Comparison of ENCODE assay signal across 1 cellular context in genomic region chr2:11122380-11122779, GRCh38.
TF ChIP-seq lines count a peak whose summit lies in the region.

No MANE protein-coding gene starts in this region.

TF ChIP-seq in K562, 482 proteins besides CTCF, POLR2A, EP300 and RAD21 (continued from another document and continues in another):
- TF ChIP-seq GTF2B (IDR thresholded peaks at IDR 0.05; ENCODE audit: extremely low read depth, insufficient read length), result no peak
- no peak for TF ChIP-seq SETDB1 (IDR thresholded peaks at IDR 0.05; ENCODE audit: low read length)
- TF ChIP-seq NEUROD1 (IDR thresholded peaks at IDR 0.05; ENCODE audit: borderline replicate concordance, low read depth, low read length, partially characterized antibody), result no peak
- peak; percentile 72 for TF ChIP-seq ZNF354B (CRISPR knock-in tag; IDR thresholded peaks at IDR 0.05)
- no peak for TF ChIP-seq CTBP1 (IDR thresholded peaks at IDR 0.05; ENCODE audit: borderline replicate concordance)
- peak; percentile 90; the same call in 1 of the 2 replicates for TF ChIP-seq ZNF395 (CRISPR knock-in tag; IDR thresholded peaks at IDR 0.05)
- TF ChIP-seq ZBTB33 (CRISPR knock-in tag; IDR thresholded peaks at IDR 0.05), result no peak
- no peak for TF ChIP-seq SRSF1 (IDR thresholded peaks at IDR 0.05; ENCODE audit: low read depth, low read length)
- no peak for TF ChIP-seq MBD1 (CRISPR knock-in tag; IDR thresholded peaks at IDR 0.05)
- TF ChIP-seq KDM4B (IDR thresholded peaks at IDR 0.05; ENCODE audit: borderline replicate concordance in 2 of 2, low read depth in 1 of 2), result no peak
- TF ChIP-seq ZEB2 (IDR thresholded peaks at IDR 0.05), result no peak
- no peak for TF ChIP-seq ZNF280B (CRISPR knock-in tag; IDR thresholded peaks at IDR 0.05)
- TF ChIP-seq ZBTB2 (IDR thresholded peaks at IDR 0.05), result no peak
- TF ChIP-seq PTTG1 (tag; IDR thresholded peaks at IDR 0.05; ENCODE audit: low read depth), result peak; percentile 68
- TF ChIP-seq DIDO1 (tag; IDR thresholded peaks at IDR 0.05; ENCODE audit: low read depth), result peak; percentile 47; the same call in 1 of the 2 replicates
- no peak for TF ChIP-seq RAD51 (IDR thresholded peaks at IDR 0.05; ENCODE audit: borderline replicate concordance, low read depth)
- TF ChIP-seq ZFP36 (IDR thresholded peaks at IDR 0.05; ENCODE audit: low read depth, low read length, partially characterized antibody), result no peak
- TF ChIP-seq MCM2 (IDR thresholded peaks at IDR 0.05; ENCODE audit: low read depth), result no peak
- no peak for TF ChIP-seq GATAD2A (IDR thresholded peaks at IDR 0.05)
- no peak for TF ChIP-seq RUNX1 (IDR thresholded peaks at IDR 0.05; ENCODE audit: low read depth)
- no peak for TF ChIP-seq PHB2 (IDR thresholded peaks at IDR 0.05; ENCODE audit: low read depth)
- TF ChIP-seq CBX8 (IDR thresholded peaks at IDR 0.05; ENCODE audit: borderline replicate concordance, extremely low read depth, low read depth, low read length, poor library complexity, severe bottlenecking), result no peak
- no peak for TF ChIP-seq NCOA2 (IDR thresholded peaks at IDR 0.05; ENCODE audit: partially characterized antibody in 2 of 2)
- no peak for TF ChIP-seq PBX2 (CRISPR knock-in tag; IDR thresholded peaks at IDR 0.05; ENCODE audit: low read depth)
- no peak for TF ChIP-seq PBX2 (tag; conservative IDR thresholded peaks at IDR 0.05; ENCODE audit: low read depth)
- TF ChIP-seq TRIM28 (IDR thresholded peaks at IDR 0.05), result no peak
- TF ChIP-seq NFE2L1 (tag; IDR thresholded peaks at IDR 0.05; ENCODE audit: borderline replicate concordance, low read depth), result no peak
- TF ChIP-seq CHAMP1 (IDR thresholded peaks at IDR 0.05), result no peak
- TF ChIP-seq IRF9 (tag; IDR thresholded peaks at IDR 0.05), result no peak
- TF ChIP-seq POLR2B (IDR thresholded peaks at IDR 0.05; ENCODE audit: low read depth, partially characterized antibody), result no peak
- TF ChIP-seq ZNF561 (CRISPR knock-in tag; conservative IDR thresholded peaks at IDR 0.05), result no peak; the same call in 1 of the 2 replicates
- TF ChIP-seq CEBPB (tag; IDR thresholded peaks at IDR 0.05), result no peak
- TF ChIP-seq COPS2 (conservative IDR thresholded peaks at IDR 0.05), result no peak
- TF ChIP-seq NR3C1 (CRISPR knock-in tag; IDR thresholded peaks at IDR 0.05), result no peak
- no peak for TF ChIP-seq ZNF668 (CRISPR knock-in tag; IDR thresholded peaks at IDR 0.05)
- TF ChIP-seq CHCHD3 (CRISPR knock-in tag; IDR thresholded peaks at IDR 0.05), result no peak
- TF ChIP-seq TAF9B (IDR thresholded peaks at IDR 0.05; ENCODE audit: partially characterized antibody), result no peak
- TF ChIP-seq CXXC5 (CRISPR knock-in tag; IDR thresholded peaks at IDR 0.05), result peak; percentile 80
- no peak for TF ChIP-seq IRF2 (CRISPR knock-in tag; IDR thresholded peaks at IDR 0.05)
- no peak for TF ChIP-seq RBM22 (IDR thresholded peaks at IDR 0.05; ENCODE audit: low read depth, low read length, poor library complexity, severe bottlenecking)
- TF ChIP-seq ZBTB9 (CRISPR knock-in tag; IDR thresholded peaks at IDR 0.05), result peak; percentile 38; the same call in 1 of the 2 replicates
- no peak for TF ChIP-seq BRF1 (IDR thresholded peaks at IDR 0.05; ENCODE audit: borderline replicate concordance, extremely low read depth, insufficient read length)
- no peak for TF ChIP-seq ETV5 (CRISPR knock-in tag; IDR thresholded peaks at IDR 0.05; ENCODE audit: low read depth)
- TF ChIP-seq FOS (IDR thresholded peaks at IDR 0.05; ENCODE audit: extremely low read depth, insufficient read length), result no peak
- TF ChIP-seq MBD2 (IDR thresholded peaks at IDR 0.05; ENCODE audit: borderline replicate concordance, low read depth), result no peak
- TF ChIP-seq ZNF253 (CRISPR knock-in tag; conservative IDR thresholded peaks at IDR 0.05), result no peak
- TF ChIP-seq EGR1 (conservative IDR thresholded peaks at IDR 0.05), result no peak
- TF ChIP-seq STAG1 (CRISPR knock-in tag; IDR thresholded peaks at IDR 0.05; ENCODE audit: borderline replicate concordance), result no peak
- no peak for TF ChIP-seq NUFIP1 (IDR thresholded peaks at IDR 0.05; ENCODE audit: partially characterized antibody)
- no peak for TF ChIP-seq TCF7L2 (IDR thresholded peaks at IDR 0.05; ENCODE audit: low read depth, low read length)
- no peak for TF ChIP-seq HDAC3 (IDR thresholded peaks at IDR 0.05; ENCODE audit: borderline replicate concordance, partially characterized antibody)
- no peak for TF ChIP-seq RBM39 (optimal IDR thresholded peaks at IDR 0.05; ENCODE audit: low read depth, low read length)
- peak; percentile 96 for TF ChIP-seq SMAD3 (CRISPR knock-in tag; conservative IDR thresholded peaks at IDR 0.05)
- TF ChIP-seq ZNF408 (CRISPR knock-in tag; IDR thresholded peaks at IDR 0.05; ENCODE audit: low read depth), result no peak
- no peak for TF ChIP-seq BHLHE40 (IDR thresholded peaks at IDR 0.05; ENCODE audit: low read length)
